ENCODE assay signal across 9 cellular contexts in genomic region chr20:32325706-32326506, GRCh38. TPM values are rescaled to one million over a fixed set of nuclear protein-coding genes. Genes with fewer than 3 reads are reported as not detected.
A peak's percentile ranks its signal among the peaks of the same experiment; 100 is the strongest.
DNase-seq lines count a peak whose midpoint lies in the region; ATAC-seq and TF ChIP-seq lines count a peak whose summit lies in the region.
"Had no signal": no experiment of that assay in that cellular context is flagged by ENCODE, and none has a peak within 500 bp of the region (broad histone marks: within the 10 kb centered on the region; RNA-seq: fewer than 3 reads in every experiment).

No MANE protein-coding gene starts in this region.

- TF ChIP-seq CTCF in HEK293 (tag by site-specific recombination; IDR thresholded peaks at IDR 0.05) (no peak), colonic mucosa (IDR thresholded peaks at IDR 0.05) (no peak), osteocyte (IDR thresholded peaks at IDR 0.05) (no peak), GM13976 (IDR thresholded peaks at IDR 0.05; ENCODE audit: borderline replicate concordance, control extremely low read depth, extremely low read depth, insufficient read depth, missing control alignments) (no peak)

- H3K27me3 ChIP-seq in colonic mucosa = no peaks in the 10 kb centered on the region

- in situ Hi-C loops in GM13976 (cut with MboI; ENCODE audit: low sequenced_read_pairs, unreplicated experiment) = no loop called here

- H3K27ac ChIP-seq in HEK293 (ENCODE audit: extremely low read depth, low read depth, low read length) (no peak overlapping the region), colonic mucosa (peak overlapping the region; percentile 66)

- no peak overlapping the region for H3K4me3 ChIP-seq in HEK293 (ENCODE audit: low read depth, low read length)
- H3K4me3 ChIP-seq in colonic mucosa = no peak overlapping the region

- H3K4me1 ChIP-seq in HEK293 (ENCODE audit: control insufficient read depth, insufficient read depth, low read length) = no peaks in the 10 kb centered on the region
- H3K4me1 ChIP-seq in colonic mucosa = no peaks in the 10 kb centered on the region

- H3K9me3 Mint-ChIP-seq in osteocyte (ENCODE audit: unreplicated experiment) = no peaks in the 10 kb centered on the region
- H3K9me3 Mint-ChIP-seq: naive thymus-derived CD8-positive, alpha-beta T cell had no signal

- intact Hi-C loops in colonic mucosa (cut with DNase I) = no loop called here

- peaks cover 20% of the 10 kb centered on the region for H3K4me1 Mint-ChIP-seq in osteocyte (ENCODE audit: unreplicated experiment)
- H3K4me1 Mint-ChIP-seq: naive thymus-derived CD8-positive, alpha-beta T cell had no signal

- peak; percentile 72 for DNase-seq in NCI-H510A (lab: John Stamatoyannopoulos, UW)
- DNase-seq in colonic mucosa = peak; percentile 53
- no peak for DNase-seq in osteocyte (ENCODE audit: extremely low spot score, unreplicated experiment)
- no peak for DNase-seq in GM13976 (ENCODE audit: low spot score)
- no peak for DNase-seq in NCI-H187 treated with DMSO at 0.1 percent for 48 hours (lab: John Stamatoyannopoulos, UW)
- DNase-seq in mesenteric fat pad (ENCODE audit: low spot score) = no peak
- DNase-seq: naive thymus-derived CD8-positive, alpha-beta T cell had no signal

- CTCF ChIA-PET in HEK293 (lab: Yijun Ruan, JAX) = interaction anchor here (1.0 kb wide), 1 partner anchor 11 kb away, joined by 3 read pairs; no protein-coding TSS in a partner anchor

- H3K9me3 ChIP-seq in HEK293 (ENCODE audit: control insufficient read depth, insufficient read depth, low read depth, low read length) = no peaks in the 10 kb centered on the region
- H3K9me3 ChIP-seq in colonic mucosa = no peaks in the 10 kb centered on the region

- no peak overlapping the region for H3K4me3 Mint-ChIP-seq in osteocyte (ENCODE audit: unreplicated experiment)
- H3K4me3 Mint-ChIP-seq: naive thymus-derived CD8-positive, alpha-beta T cell had no signal

- peak overlapping the region; percentile 76 for H3K27ac Mint-ChIP-seq in osteocyte (ENCODE audit: unreplicated experiment)

- H3K27me3 Mint-ChIP-seq in osteocyte (ENCODE audit: unreplicated experiment) = no peaks in the 10 kb centered on the region
- H3K27me3 Mint-ChIP-seq: naive thymus-derived CD8-positive, alpha-beta T cell had no signal

- POLR2A ChIA-PET in HEK293 (lab: Yijun Ruan, JAX) = interaction anchor here (0.6 kb wide), 2 partner anchors 9 to 90 kb away, joined by 6 read pairs; no protein-coding TSS in a partner anchor

- peaks cover 0 to 23% of the 10 kb centered on the region in 2 experiments; a peak in 1 of 3 replicates for H3K36me3 ChIP-seq in HEK293 (ENCODE audit: control insufficient read depth in 2 of 2, insufficient read depth in 1 of 2, low read length in 2 of 2)
- no peaks in the 10 kb centered on the region for H3K36me3 ChIP-seq in colonic mucosa

- H3K9ac ChIP-seq in colonic mucosa (ENCODE audit: low read depth in 2 of 2, low read length in 2 of 2) = peak overlapping the region in 1 of 2 donors; percentile 46

- peaks cover 5% of the 10 kb centered on the region for H3K36me3 Mint-ChIP-seq in osteocyte (ENCODE audit: unreplicated experiment)

- ATAC-seq in HG02642 (IDR thresholded peaks at IDR 0.05; ENCODE audit: poor library complexity, unreplicated experiment) = no peak
- ATAC-seq: naive thymus-derived CD8-positive, alpha-beta T cell had no signal

TF ChIP-seq in HEK293, 187 proteins besides CTCF, POLR2A, EP300 and RAD21:
- TF ChIP-seq GLIS1 (tag by site-specific recombination; IDR thresholded peaks at IDR 0.05) (peak; percentile 58), BCL11A (tag by site-specific recombination; IDR thresholded peaks at IDR 0.05; ENCODE audit: low read depth) (peak; percentile 43; the same call in 1 of the 2 replicates), ZNF600 (tag by site-specific recombination; IDR thresholded peaks at IDR 0.05) (0 out of 2 replicates have a peak, but pooled peaks have one; percentile 20), ZSCAN30 (tag by site-specific recombination; IDR thresholded peaks at IDR 0.05) (no peak), ZNF639 (tag by site-specific recombination; IDR thresholded peaks at IDR 0.05) (0 out of 2 replicates have a peak, but pooled peaks have one; percentile 31), ZBTB17 (tag by site-specific recombination; IDR thresholded peaks at IDR 0.05) (peak; percentile 61; the same call in 1 of the 2 replicates), ZNF488 (tag by site-specific recombination; IDR thresholded peaks at IDR 0.05) (no peak), IKZF3 (tag by site-specific recombination; IDR thresholded peaks at IDR 0.05) (0 out of 2 replicates have a peak, but pooled peaks have one; percentile 16), ZNF629 (tag by site-specific recombination; IDR thresholded peaks at IDR 0.05) (peak; percentile 29; the same call in 1 of the 2 replicates), SP7 (tag by site-specific recombination; IDR thresholded peaks at IDR 0.05) (0 out of 2 replicates have a peak, but pooled peaks have one; percentile 26)

RNA-seq across cellular contexts. Expression of gene ASXL1, which starts 32.2 kb away (rescaled TPM):
- total RNA-seq in colonic mucosa (10 to 100 TPM; 38.8 to 40.4 TPM), osteocyte (76.8 and 79.6 TPM in 2 replicates), mesenteric fat pad (75.3 TPM)

RNA-seq across cellular contexts. Expression of gene KIF3B, which starts 48.5 kb away (rescaled TPM):
- total RNA-seq in colonic mucosa (10 to 100 TPM; 41.7 to 49.2 TPM), osteocyte (28.8 and 30.4 TPM in 2 replicates), mesenteric fat pad (28.1 TPM)

Comparison
In these comparisons a context has a peak if more than half of its experiments do, and no peak if none do; other contexts are left out.
1. DNase-seq: peak in NCI-H510A (single experiment) and colonic mucosa (single experiment); none in osteocyte (single experiment), GM13976 (single experiment), NCI-H187 treated with DMSO at 0.1 percent for 48 hours (single experiment) and mesenteric fat pad (single experiment).